In the genomic region with DNA sequence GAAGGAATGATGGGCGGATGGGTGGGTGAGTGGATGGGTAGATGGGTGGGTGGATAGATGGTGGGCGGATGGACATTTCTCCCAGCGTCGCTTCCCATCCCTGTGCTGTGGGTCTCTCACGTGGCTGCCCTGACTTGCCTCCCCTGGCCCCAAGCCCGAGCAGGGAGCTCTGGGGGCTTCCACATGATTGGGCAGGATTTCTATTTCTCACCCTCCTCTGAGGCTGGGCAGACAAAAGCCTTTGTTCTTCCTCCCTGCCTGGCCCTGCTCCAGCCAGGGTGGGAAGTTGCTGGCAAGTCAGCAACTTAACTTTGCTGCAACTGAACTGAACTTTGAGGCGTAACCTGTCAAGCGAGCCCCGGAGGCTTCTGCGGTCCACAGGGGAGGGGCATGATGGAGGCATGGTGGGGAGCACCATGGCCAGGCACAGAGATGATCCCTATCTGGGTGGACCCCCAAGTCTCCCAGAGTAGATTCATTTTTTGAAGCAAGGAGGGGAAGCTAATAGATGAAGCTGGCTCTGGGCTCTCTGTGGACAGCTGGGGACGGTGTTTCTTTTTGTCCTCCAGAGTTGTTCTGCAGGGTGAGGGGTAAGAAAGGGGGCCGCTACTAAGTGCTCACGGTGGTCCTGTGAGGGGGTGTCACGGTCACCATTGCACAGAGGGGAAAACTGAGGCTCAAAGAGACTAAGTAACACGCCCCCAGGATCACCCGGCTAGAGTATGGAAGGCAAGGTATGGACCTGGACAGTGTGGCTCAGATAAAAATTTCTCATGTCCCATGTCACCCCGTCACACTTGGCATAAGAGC, we compare ENCODE assay signal across 14 cellular contexts.
A peak's percentile ranks its signal among the peaks of the same experiment; 100 is the strongest.
DNase-seq lines count a peak whose midpoint lies in the region; FAIRE-seq and TF ChIP-seq lines count a peak whose summit lies in the region.
"Had no signal": no experiment of that assay in that cellular context is flagged by ENCODE, and none has a peak within 500 bp of the region (broad histone marks: within the 10 kb centered on the region; RNA-seq: fewer than 3 reads in every experiment).

No MANE protein-coding gene starts in this region.

- peaks cover 8% of the 10 kb centered on the region for H3K9me3 Mint-ChIP-seq in MCF 10A (ENCODE audit: unreplicated experiment)
- H3K9me3 Mint-ChIP-seq in nephron: no peaks in the 10 kb centered on the region
- H3K9me3 Mint-ChIP-seq: H9 had no signal

- TF ChIP-seq CTCF in breast epithelium (IDR thresholded peaks at IDR 0.05): no peak
- TF ChIP-seq CTCF in MCF 10A (IDR thresholded peaks at IDR 0.05; ENCODE audit: unreplicated experiment): no peak
- no peak for TF ChIP-seq CTCF in bronchial epithelial cell (IDR thresholded peaks at IDR 0.05; ENCODE audit: insufficient read depth, low read length, severe bottlenecking)
- no peak for TF ChIP-seq CTCF in nephron (IDR thresholded peaks at IDR 0.05; ENCODE audit: unreplicated experiment in 3 of 3)
- no peak for TF ChIP-seq CTCF in transverse colon (IDR thresholded peaks at IDR 0.05)

- H2AFZ ChIP-seq in Karpas-422 (ENCODE audit: low read length): no peak overlapping the region

- CTCF ChIA-PET in MCF 10A (lab: Yijun Ruan, JAX): interaction anchor here (0.6 kb wide), 1 partner anchor 36 kb away, joined by 3 read pairs; no protein-coding TSS in a partner anchor

- H3K27ac Mint-ChIP-seq in MCF 10A (ENCODE audit: low read depth, unreplicated experiment) (no peak overlapping the region), nephron (peak overlapping the region in 2 of 3 experiments; percentile 52 to 62)
- H3K27ac Mint-ChIP-seq: H9; stimulated activated naive B cell treated with anti-CD40 and anti-IgM and Interleukin-4, amounts not matched to agents 10 μg/mL and 1 μg/mL and 100 μg/mL, for 72 hours had no signal

- in situ Hi-C loops in transverse colon (cut with MboI; ENCODE audit: low pct_ligation_motif_present in 1 of 4, low pct_unique_long_range_greater_than_20kb in 1 of 4, low sequenced_read_pairs in 3 of 4): loop anchor here in 1 of 4 donors (25.0 kb wide), 1 partner anchor 118 kb away; no protein-coding TSS in a partner anchor

- intact Hi-C loops in breast epithelium (cut with DNase I; ENCODE audit: low total_unique reads): no loop called here
- intact Hi-C loops in MCF 10A (cut with micrococcal nuclease): loop anchor here (5.0 kb wide), 1 partner anchor 47 kb away; no protein-coding TSS in a partner anchor
- intact Hi-C loops in transverse colon (cut with DNase I; ENCODE audit: low total_unique reads): no loop called here

- H3K4me1 Mint-ChIP-seq in MCF 10A (ENCODE audit: insufficient read depth, unreplicated experiment) (peaks cover 59% of the 10 kb centered on the region), nephron (peaks cover 49% of the 10 kb centered on the region)

- BruUV-seq in MCF 10A (replicated peaks; lab: Mats Ljungman, UMichigan): no TSS peak

- POLR2A ChIA-PET in MCF 10A (lab: Yijun Ruan, JAX): interaction anchor here (2.0 kb wide), 1 partner anchor 9 kb away, joined by 5 read pairs; no protein-coding TSS in a partner anchor

- WGBS in transverse colon (ENCODE audit: low coverage in 1 of 2), 2 donors: 55 to 80% methylated on average over 2 to 17 of the region's 17 CpGs

- H3K4me3 ChIP-seq in breast epithelium (no peak overlapping the region), bronchial epithelial cell (ENCODE audit: low read depth, low read length) (no peak overlapping the region), transverse colon (no peak overlapping the region), Karpas-422 (ENCODE audit: low read length) (no peak overlapping the region)

- H3K9ac ChIP-seq in Karpas-422 (ENCODE audit: low read length): no peak overlapping the region

- no peak for TF ChIP-seq POLR2A in breast epithelium (IDR thresholded peaks at IDR 0.05)
- no peak for TF ChIP-seq POLR2A in transverse colon (IDR thresholded peaks at IDR 0.05)

- FAIRE-seq in bronchial epithelial cell (lab: Jason Lieb, UNC): no peak
- FAIRE-seq: colon had no signal

- H3K36me3 ChIP-seq in breast epithelium: no peaks in the 10 kb centered on the region
- H3K36me3 ChIP-seq in bronchial epithelial cell (ENCODE audit: control insufficient read depth, insufficient read depth, low read length): no peaks in the 10 kb centered on the region
- H3K36me3 ChIP-seq in transverse colon: no peaks in the 10 kb centered on the region
- H3K36me3 ChIP-seq in Karpas-422 (ENCODE audit: insufficient read depth, low read length): no peaks in the 10 kb centered on the region

- H3K27me3 Mint-ChIP-seq in MCF 10A (ENCODE audit: insufficient read depth, unreplicated experiment) (no peaks in the 10 kb centered on the region), nephron (ENCODE audit: low read depth) (peaks cover 23% of the 10 kb centered on the region)

- no peaks in the 10 kb centered on the region for H3K79me2 ChIP-seq in Karpas-422 (ENCODE audit: low read length)

- H3K9me3 ChIP-seq in breast epithelium (no peaks in the 10 kb centered on the region), transverse colon (no peaks in the 10 kb centered on the region), Karpas-422 (ENCODE audit: low read length) (peaks cover 3% of the 10 kb centered on the region; the same call in 1 of the 2 replicates)

- H3K27ac ChIP-seq in breast epithelium (peak overlapping the region; percentile 76 to 88), transverse colon (no peak overlapping the region), Karpas-422 (ENCODE audit: low read length) (no peak overlapping the region)

- no peaks in the 10 kb centered on the region for H3K9me2 ChIP-seq in Karpas-422 (replicated peaks; ENCODE audit: insufficient read depth, low read length)

- no peak for TF ChIP-seq EP300 in transverse colon (IDR thresholded peaks at IDR 0.05; ENCODE audit: low read depth)

- no peaks in the 10 kb centered on the region for H4K20me1 ChIP-seq in Karpas-422 (ENCODE audit: insufficient read depth, low read depth, low read length)

- H3K4me3 Mint-ChIP-seq in MCF 10A (ENCODE audit: unreplicated experiment) (no peak overlapping the region), nephron (no peak overlapping the region)
- H3K4me3 Mint-ChIP-seq: H9; stimulated activated naive B cell treated with anti-CD40 and anti-IgM and Interleukin-4, amounts not matched to agents 10 μg/mL and 1 μg/mL and 100 μg/mL, for 72 hours had no signal

- H3K4me1 ChIP-seq in breast epithelium: peaks cover 15 to 21% of the 10 kb centered on the region in 2 donors
- H3K4me1 ChIP-seq in transverse colon: peaks cover 0 to 11% (median 5%) of the 10 kb centered on the region in 4 donors
- H3K4me1 ChIP-seq in Karpas-422 (ENCODE audit: low read length): no peaks in the 10 kb centered on the region

- H3K36me3 Mint-ChIP-seq in MCF 10A (ENCODE audit: insufficient read depth, unreplicated experiment): no peaks in the 10 kb centered on the region
- H3K36me3 Mint-ChIP-seq in nephron (ENCODE audit: low read depth): no peaks in the 10 kb centered on the region

- H3K27me3 ChIP-seq in breast epithelium: no peaks in the 10 kb centered on the region
- no peaks in the 10 kb centered on the region for H3K27me3 ChIP-seq in bronchial epithelial cell (ENCODE audit: control insufficient read depth, insufficient read depth, low read length)
- H3K27me3 ChIP-seq in transverse colon: no peaks in the 10 kb centered on the region
- no peaks in the 10 kb centered on the region for H3K27me3 ChIP-seq in Karpas-422 (ENCODE audit: low read length)

- DNase-seq in breast epithelium (ENCODE audit: low spot score in 2 of 2) (peak in 1 of 2 donors; percentile 74), MCF 10A (ENCODE audit: unreplicated experiment) (no peak), bronchial epithelial cell (ENCODE audit: low read depth) (peak; percentile 31), transverse colon (peak; percentile 41), OCI-M2 (lab: John Stamatoyannopoulos, UW; ENCODE audit: unreplicated experiment) (no peak), activated T-cell treated with anti-CD3 and anti-CD28 coated beads for 4 hours (no peak), Karpas-422 (no peak)
- DNase-seq: amniotic stem cell; foreskin fibroblast; H9; NCI-H2227 treated with DMSO at 0.1 percent for 48 hours; stimulated activated naive B cell treated with anti-CD40 and anti-IgM and Interleukin-4, amounts not matched to agents 10 μg/mL and 1 μg/mL and 100 μg/mL, for 72 hours had no signal

- no peak overlapping the region for H3K4me2 ChIP-seq in Karpas-422 (ENCODE audit: low read depth, low read length, poor library complexity, severe bottlenecking)

Comparison
In these comparisons a context has a peak if more than half of its experiments do, and no peak if none do; other contexts are left out.
1. DNase-seq: peak in bronchial epithelial cell (single experiment) and transverse colon (single experiment); none in MCF 10A (single experiment), OCI-M2 (single experiment), activated T-cell treated with anti-CD3 and anti-CD28 coated beads for 4 hours (single experiment) and Karpas-422 (single experiment).
2. H3K27ac ChIP-seq: peak in breast epithelium (2 of 2); none in transverse colon (0 of 4) and Karpas-422 (single experiment).